Comparison of ENCODE assay signal across 9 cellular contexts in genomic region chr3:175941352-175941751, GRCh38.
A peak's percentile ranks its signal among the peaks of the same experiment; 100 is the strongest.
DNase-seq lines count a peak whose midpoint lies in the region; FAIRE-seq and TF ChIP-seq lines count a peak whose summit lies in the region.
"Had no signal": no experiment of that assay in that cellular context is flagged by ENCODE, and none has a peak within 500 bp of the region (broad histone marks: within the 10 kb centered on the region; RNA-seq: fewer than 3 reads in every experiment).

No MANE protein-coding gene starts in this region.

- H3K27ac Mint-ChIP-seq in activated T-cell treated with anti-CD3 and anti-CD28 coated beads, Interleukin-2, amount 50 U/mL, for 24 hours, result no peak overlapping the region

- no peak for DNase-seq in AG09309 (ENCODE audit: low read depth)
- no peak for DNase-seq in GM19239 (ENCODE audit: insufficient read length, low spot score)
- peak; percentile 53 for DNase-seq in NCI-H1048 (lab: John Stamatoyannopoulos, UW)
- no peak for DNase-seq in foreskin fibroblast
- no peak for DNase-seq in activated T-cell treated with anti-CD3 and anti-CD28 coated beads for 4 hours
- DNase-seq in activated T-cell treated with anti-CD3 and anti-CD28 coated beads, Interleukin-2, amount 50 U/mL, for 24 hours, result no peak
- DNase-seq in NCI-H187 treated with DMSO at 0.1 percent for 48 hours (lab: John Stamatoyannopoulos, UW), result no peak
- DNase-seq in NCI-H2196 treated with DMSO at 0.1 percent for 48 hours (lab: John Stamatoyannopoulos, UW; ENCODE audit: unreplicated experiment), result no peak

- H3K27me3 Mint-ChIP-seq in activated T-cell treated with anti-CD3 and anti-CD28 coated beads, Interleukin-2, amount 50 U/mL, for 24 hours, result no peaks in the 10 kb centered on the region

- peak; percentile 27 for TF ChIP-seq CTCF in AG09309 (IDR thresholded peaks at IDR 0.05; ENCODE audit: control insufficient read depth, insufficient read depth, low read depth, low read length, missing control alignments)
- peak; percentile 10 for TF ChIP-seq CTCF in foreskin fibroblast (IDR thresholded peaks at IDR 0.05; ENCODE audit: low read depth, low read length)

- H3K4me3 Mint-ChIP-seq in activated T-cell treated with anti-CD3 and anti-CD28 coated beads, Interleukin-2, amount 50 U/mL, for 24 hours, result no peak overlapping the region

- no peaks in the 10 kb centered on the region for H3K4me1 Mint-ChIP-seq in activated T-cell treated with anti-CD3 and anti-CD28 coated beads, Interleukin-2, amount 50 U/mL, for 24 hours (ENCODE audit: low read depth)

- peaks cover 35% of the 10 kb centered on the region for H3K9me3 Mint-ChIP-seq in activated T-cell treated with anti-CD3 and anti-CD28 coated beads, Interleukin-2, amount 50 U/mL, for 24 hours

- peak; percentile 52 for FAIRE-seq in GM19239 (lab: Jason Lieb, UNC)
- FAIRE-seq: GM18507 had no signal

- no peak overlapping the region for H3K4me3 ChIP-seq in AG09309 (ENCODE audit: control insufficient read depth, low read depth, low read length)
- H3K4me3 ChIP-seq in foreskin fibroblast (ENCODE audit: low read depth in 1 of 2, low read length in 2 of 2), result no peak overlapping the region

- no peaks in the 10 kb centered on the region for H3K36me3 Mint-ChIP-seq in activated T-cell treated with anti-CD3 and anti-CD28 coated beads, Interleukin-2, amount 50 U/mL, for 24 hours (ENCODE audit: low read depth)
